Comparison of ENCODE assay signal across 8 cellular contexts in the genomic region with DNA sequence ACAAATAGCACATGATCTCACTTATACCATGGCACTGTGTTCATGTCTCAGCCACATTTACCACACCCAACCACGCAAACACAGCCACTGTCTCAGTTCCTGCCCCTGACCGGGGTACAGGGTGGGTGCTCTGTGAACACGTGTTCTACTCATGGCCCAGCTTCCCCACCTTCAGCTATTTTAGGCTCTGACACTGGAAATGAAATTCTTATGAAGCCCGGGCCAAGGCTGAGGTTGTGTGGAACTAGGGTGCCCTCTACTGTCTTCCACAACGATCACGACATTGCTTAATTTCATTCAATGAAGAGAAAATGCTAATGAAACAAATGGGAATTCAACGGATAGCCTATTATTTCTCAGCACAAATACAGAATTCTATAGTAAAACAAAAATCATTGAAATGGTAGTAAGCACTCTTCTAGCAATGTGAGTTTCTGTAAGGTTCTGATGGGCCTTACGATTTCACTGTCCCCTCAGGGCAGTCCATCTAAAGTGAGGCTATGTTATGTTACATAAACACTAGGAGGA. TPM values are rescaled to one million over a fixed set of nuclear protein-coding genes. Genes with fewer than 3 reads are reported as not detected.
DNase-seq lines count a peak whose midpoint lies in the region; ATAC-seq, FAIRE-seq and TF ChIP-seq lines count a peak whose summit lies in the region.

No MANE protein-coding gene starts in this region.

- no peak overlapping the region for H3K27ac Mint-ChIP-seq in T-helper 2 cell treated with Interferon-gamma antibody and Interleukin-4, amounts not matched to agents 5 μg/mL and 100 μg/mL, for 36 hours

- H4K5ac ChIP-seq in H1 (ENCODE audit: insufficient read length, low read depth, low read length): no peak overlapping the region

- H3K27me3 Mint-ChIP-seq in T-helper 2 cell treated with Interferon-gamma antibody and Interleukin-4, amounts not matched to agents 5 μg/mL and 100 μg/mL, for 36 hours (ENCODE audit: low read depth): peaks cover 26% of the 10 kb centered on the region

- H3K4me1 ChIP-seq in H1 (replicated peaks in 1 of 4; ENCODE audit: control insufficient read depth in 3 of 4, insufficient read depth in 4 of 4, low read length in 3 of 4): peaks cover 0 to 13% (median 6%) of the 10 kb centered on the region in 4 experiments; a peak in 5 of 7 replicates

- no peak for TF ChIP-seq EP300 in H1 (IDR thresholded peaks at IDR 0.05; ENCODE audit: borderline replicate concordance in 1 of 2, low read depth in 2 of 2, low read length in 2 of 2)

- peak overlapping the region; percentile 76; the same call in 1 of the 2 replicates for H2BK20ac ChIP-seq in H1 (ENCODE audit: low read length)

- H2BK12ac ChIP-seq in H1 (ENCODE audit: low read depth, low read length): peak overlapping the region; percentile 78; the same call in 1 of the 2 replicates

- H3K27me3 ChIP-seq in H1 (replicated peaks in 1 of 4; ENCODE audit: control insufficient read depth in 3 of 4, extremely low read depth in 1 of 4, insufficient read depth in 3 of 4, low read length in 3 of 4): peaks cover 8 to 37% (median 24%) of the 10 kb centered on the region in 4 experiments

- POLR2A ChIA-PET in H1 (lab: Charles Lee; ENCODE audit: partially characterized antibody): no interaction called here

- no peaks in the 10 kb centered on the region for H3K79me2 ChIP-seq in H1 (ENCODE audit: control insufficient read depth in 1 of 2, insufficient read depth in 2 of 2, low read length in 2 of 2)

- no peak overlapping the region for H2AK5ac ChIP-seq in H1 (ENCODE audit: low read depth, low read length)

- no peak overlapping the region for H3K9ac ChIP-seq in H1 (replicated peaks in 1 of 4; ENCODE audit: extremely low read depth in 1 of 4, low read depth in 3 of 4, low read length in 3 of 4)

- TF ChIP-seq CTCF in H1 (IDR thresholded peaks at IDR 0.05; ENCODE audit: control extremely low read depth in 1 of 3, insufficient read depth in 1 of 3, low read depth in 1 of 3, low read length in 3 of 3): peak; percentile 32 to 78 (median 65)

- no peak for DNase-seq in Right ventricle myocardium inferior (ENCODE audit: missing footprints)
- no peak for DNase-seq in cardiac septum (ENCODE audit: low spot score)
- DNase-seq in NCI-H524 treated with DMSO at 0.1 percent for 48 hours (lab: John Stamatoyannopoulos, UW): peak; percentile 60
- peak in 1 of 2 experiments; percentile 68 for DNase-seq in H1 (ENCODE audit: low read depth in 1 of 2, low spot score in 2 of 2)
- peak; percentile 45 for DNase-seq in mucosa of gallbladder (ENCODE audit: low spot score)
- DNase-seq in GM12891 (ENCODE audit: insufficient read length, low spot score): no peak
- no peak for DNase-seq in activated T-cell treated with anti-CD3 and anti-CD28 coated beads, Interleukin-2, amount 50 U/mL, for 48 hours
- DNase-seq in T-helper 2 cell treated with Interferon-gamma antibody and Interleukin-4, amounts not matched to agents 5 μg/mL and 100 μg/mL, for 36 hours (ENCODE audit: low spot score): no peak

- H3K4me3 Mint-ChIP-seq in T-helper 2 cell treated with Interferon-gamma antibody and Interleukin-4, amounts not matched to agents 5 μg/mL and 100 μg/mL, for 36 hours: no peak overlapping the region

- H2BK120ac ChIP-seq in H1 (replicated peaks; ENCODE audit: low read depth, low read length): peak overlapping the region; percentile 61

- no peaks in the 10 kb centered on the region for H3K4me1 Mint-ChIP-seq in T-helper 2 cell treated with Interferon-gamma antibody and Interleukin-4, amounts not matched to agents 5 μg/mL and 100 μg/mL, for 36 hours (ENCODE audit: low read depth)

- H3K36me3 ChIP-seq in H1 (ENCODE audit: control insufficient read depth in 2 of 4, insufficient read depth in 4 of 4, low read length in 3 of 4): peaks cover 0 to 3% (median 0%) of the 10 kb centered on the region in 4 experiments; a peak in 1 of 8 replicates

- no peak overlapping the region for H3K27ac ChIP-seq in H1 (ENCODE audit: low read depth, low read length)

- no peak overlapping the region for H3K18ac ChIP-seq in H1 (ENCODE audit: extremely low read depth, low read length)

- H3K23me2 ChIP-seq in H1 (ENCODE audit: low read depth, low read length): peaks cover 14% of the 10 kb centered on the region

- H3K14ac ChIP-seq in H1 (ENCODE audit: insufficient read length): no peak overlapping the region

- peak overlapping the region; percentile 62; the same call in 1 of the 2 replicates for H4K8ac ChIP-seq in H1 (ENCODE audit: extremely low read depth, insufficient read depth, low read length)

- H2BK15ac ChIP-seq in H1 (ENCODE audit: low read length): 0 out of 2 replicates have a peak overlapping the region, but pooled peaks have one; percentile 66

- no peak overlapping the region for H3K4ac ChIP-seq in H1 (replicated peaks; ENCODE audit: insufficient read length, low read depth, low read length)

- 13% methylated on average over 8 of the region's 8 CpGs; no CpG with 5 or more reads in 1 of the 2 experiments for WGBS in H1 (ENCODE audit: extremely low coverage in 1 of 2, insufficient coverage in 1 of 2, insufficient read length in 1 of 2, insufficient replicate concordance in 2 of 2, low coverage in 1 of 2, low lambda C conversion rate in 2 of 2, missing lambda C conversion rate in 1 of 2), 2 experiments

- peak overlapping the region; percentile 16; the same call in 1 of the 2 replicates for H2BK5ac ChIP-seq in H1 (ENCODE audit: low read depth, low read length)

- H3K56ac ChIP-seq in H1 (replicated peaks; ENCODE audit: insufficient read length, low read depth, low read length): no peak overlapping the region

- no peaks in the 10 kb centered on the region for H3K9me3 ChIP-seq in H1 (ENCODE audit: insufficient read depth in 2 of 2, low read depth in 1 of 2, low read length in 1 of 2)

- no peak overlapping the region for H3K4me3 ChIP-seq in H1 (ENCODE audit: extremely low read depth in 1 of 4, insufficient read depth in 2 of 4, low read depth in 3 of 4, low read length in 4 of 4)

- peak; percentile 96 to 99 for TF ChIP-seq RAD21 in H1 (IDR thresholded peaks at IDR 0.05 in 1 of 2, conservative IDR thresholded peaks at IDR 0.05 in 1 of 2; ENCODE audit: low read depth in 2 of 2, low read length in 2 of 2)

- intact Hi-C loops in Right ventricle myocardium inferior (cut with DNase I): loop anchor here (5.0 to 10.0 kb wide), 3 partner anchors 690 to 1357 kb away; no protein-coding TSS in a partner anchor
- intact Hi-C loops in cardiac septum (cut with DNase I): loop anchor here (5.0 to 10.0 kb wide), 4 partner anchors 572 to 1357 kb away; no protein-coding TSS in a partner anchor

- TF ChIP-seq POLR2A in H1 (IDR thresholded peaks at IDR 0.05; ENCODE audit: control extremely low read depth in 1 of 2, low read depth in 2 of 2, low read length in 2 of 2): no peak
- TF ChIP-seq POLR2A in GM12891 (IDR thresholded peaks at IDR 0.05; ENCODE audit: low read depth, low read length): no peak

- H4K91ac ChIP-seq in H1 (replicated peaks; ENCODE audit: insufficient read length, low read length): peak overlapping the region; percentile 85

- no peaks in the 10 kb centered on the region for H3K79me1 ChIP-seq in H1 (ENCODE audit: low read depth, low read length)

- CTCF ChIA-PET in H1 (lab: Charles Lee; ENCODE audit: partially characterized antibody): interaction anchor here (0.6 to 2.5 kb wide), 21 partner anchors 9 to 770 kb away, joined by 3 to 18 read pairs (median 4); no protein-coding TSS in a partner anchor

- no peak overlapping the region for H3K23ac ChIP-seq in H1 (ENCODE audit: insufficient read length)

- ATAC-seq in Right ventricle myocardium inferior: peak; percentile 56

- no peaks in the 10 kb centered on the region for H4K20me1 ChIP-seq in H1 (replicated peaks in 1 of 2; ENCODE audit: control insufficient read depth in 1 of 2, insufficient read depth in 2 of 2, low read length in 2 of 2)

- H3K4me2 ChIP-seq in H1 (ENCODE audit: insufficient read depth in 1 of 2, low read depth in 2 of 2, low read length in 2 of 2): no peak overlapping the region

- H2AFZ ChIP-seq in H1 (ENCODE audit: low read length): peak overlapping the region; percentile 93; the same call in 1 of the 2 replicates

- H3K36me3 Mint-ChIP-seq in T-helper 2 cell treated with Interferon-gamma antibody and Interleukin-4, amounts not matched to agents 5 μg/mL and 100 μg/mL, for 36 hours (ENCODE audit: low read depth): no peaks in the 10 kb centered on the region

- FAIRE-seq in H1 (lab: Jason Lieb, UNC) (peak; percentile 94), GM12891 (lab: Jason Lieb, UNC) (no peak)

- no peaks in the 10 kb centered on the region for H3K9me3 Mint-ChIP-seq in T-helper 2 cell treated with Interferon-gamma antibody and Interleukin-4, amounts not matched to agents 5 μg/mL and 100 μg/mL, for 36 hours

TF ChIP-seq in H1, 55 proteins besides CTCF, POLR2A, EP300 and RAD21 (continues in another document):
- TF ChIP-seq POU5F1 (IDR thresholded peaks at IDR 0.05; ENCODE audit: low read depth, low read length): no peak
- TF ChIP-seq CEBPB (IDR thresholded peaks at IDR 0.05; ENCODE audit: low read depth, low read length): peak; percentile 91
- no peak for TF ChIP-seq KDM1A (IDR thresholded peaks at IDR 0.05; ENCODE audit: borderline replicate concordance, low read length)
- TF ChIP-seq JUN (IDR thresholded peaks at IDR 0.05; ENCODE audit: low read depth, low read length): no peak
- TF ChIP-seq CHD1 (IDR thresholded peaks at IDR 0.05; ENCODE audit: low read depth, low read length): no peak
- TF ChIP-seq YY1 (IDR thresholded peaks at IDR 0.05; ENCODE audit: low read depth, low read length): peak; percentile 48; the same call in 1 of the 2 replicates

TF ChIP-seq in GM12891, 5 proteins besides CTCF, POLR2A, EP300 and RAD21:
- TF ChIP-seq SPI1 (IDR thresholded peaks at IDR 0.05; ENCODE audit: low read depth, low read length) (no peak), TAF1 (IDR thresholded peaks at IDR 0.05; ENCODE audit: low read depth, low read length) (no peak)

RNA-seq across cellular contexts. Expression of a gene that starts 2.1 kb away (rescaled TPM):
- total RNA-seq in Right ventricle myocardium inferior (not detected), cardiac septum (not detected), mucosa of gallbladder (0.12 TPM)
- 14.5 and 15.0 TPM in 2 replicates for total RNA-seq in H1 (2021; fragmentation: NEBNext Ultra II Directional; extraction: Animal tissue kit (Norgen Biotek cat#: 25700))
- polyA plus RNA-seq in H1 (2011; rRNA removed): 27.1 and 29.6 TPM in 2 replicates
- 32.0 TPM for polyA plus RNA-seq in H1 (2011; cell fraction: cytosol; rRNA removed)
- 51.6 TPM for polyA plus RNA-seq in H1 (2011; cell fraction: nucleus; rRNA removed)
- 16.1 to 18.4 TPM (median 17.9 TPM) in 4 replicates for polyA plus RNA-seq in H1 (2012, experiment 1 of 2)
- 5.3 TPM for polyA plus RNA-seq in H1 (2012, experiment 2 of 2)
- polyA plus RNA-seq in H1 (2013, experiment 1 of 2): 30.2 TPM
- 31.6 TPM for polyA plus RNA-seq in H1 (2013, experiment 2 of 2)
- polyA minus RNA-seq in H1 (2011; rRNA and poly(A)+ RNA removed): 51.4 and 64.8 TPM in 2 replicates
- polyA minus RNA-seq in H1 (2011; cell fraction: cytosol; rRNA and poly(A)+ RNA removed): 30.8 TPM
- polyA minus RNA-seq in H1 (2011; cell fraction: nucleus; rRNA and poly(A)+ RNA removed): 38.6 TPM
- not detected for polyA plus RNA-seq in GM12891 (2012; ENCODE audit: low read depth, missing spikeins)

Comparison
In these comparisons a context has a peak if more than half of its experiments do, and no peak if none do; other contexts are left out.
1. DNase-seq: peak in NCI-H524 treated with DMSO at 0.1 percent for 48 hours (single experiment) and mucosa of gallbladder (single experiment); none in Right ventricle myocardium inferior (single experiment), cardiac septum (single experiment), GM12891 (single experiment), activated T-cell treated with anti-CD3 and anti-CD28 coated beads, Interleukin-2, amount 50 U/mL, for 48 hours (0 of 2) and T-helper 2 cell treated with Interferon-gamma antibody and Interleukin-4, amounts not matched to agents 5 μg/mL and 100 μg/mL, for 36 hours (single experiment).
2. RNA of a gene that starts 2.1 kb away (total RNA-seq): 14.5 to 15.0 TPM in H1; 0.12 TPM in mucosa of gallbladder (single experiment), not detected in Right ventricle myocardium inferior (single experiment) and not detected in cardiac septum (single experiment); every median in the first group is over 10 times any median in the second.